In the genomic region with DNA sequence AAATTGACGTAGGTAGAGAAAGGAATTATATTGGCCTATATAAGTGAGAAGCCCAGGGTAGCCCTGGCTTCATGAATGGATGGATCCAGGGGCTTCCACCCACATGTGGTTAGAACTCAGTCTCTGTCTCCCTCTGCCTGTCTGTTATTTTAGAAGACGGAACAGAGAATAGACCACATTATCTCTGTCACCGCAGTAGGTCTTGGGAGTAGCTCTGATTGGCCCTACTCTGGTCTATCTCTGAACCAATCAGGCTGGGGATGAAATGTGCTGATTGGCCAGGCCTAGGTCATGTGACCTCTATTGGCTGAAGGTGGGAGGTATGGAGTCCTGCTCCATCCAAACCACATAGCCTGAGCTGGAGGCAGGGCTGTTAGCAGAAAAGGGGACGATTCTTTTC, we compare ENCODE assay signal across 19 cellular contexts.
"Had no signal": no experiment of that assay in that cellular context is flagged by ENCODE, and none has a peak within 500 bp of the region (broad histone marks: within the 10 kb centered on the region; RNA-seq: fewer than 3 reads in every experiment).

No MANE protein-coding gene starts in this region.

- H3K4me1 Mint-ChIP-seq: brain; central memory CD8-positive, alpha-beta T cell; naive thymus-derived CD8-positive, alpha-beta T cell had no signal

- H3K4me3 ChIP-seq: gastrocnemius medialis, hepatocyte, lung, mucosa of descending colon, skin epidermis, tibial nerve, vagina had no signal

- H3K27me3 Mint-ChIP-seq: brain; central memory CD8-positive, alpha-beta T cell had no signal

- H3K27ac Mint-ChIP-seq: activated naive CD4-positive, alpha-beta T cell treated with anti-CD3 and anti-CD28 coated beads, Interleukin-2, amount 50 U/mL, for 72 hours; activated T-cell treated with anti-CD3 and anti-CD28 coated beads, Interleukin-2, amount 50 U/mL, for 24 hours; brain; effector memory CD8-positive, alpha-beta T cell; naive thymus-derived CD8-positive, alpha-beta T cell had no signal

- H3K9me3 Mint-ChIP-seq: activated naive CD4-positive, alpha-beta T cell treated with anti-CD3 and anti-CD28 coated beads, Interleukin-2, amount 50 U/mL, for 72 hours; activated T-cell treated with anti-CD3 and anti-CD28 coated beads, Interleukin-2, amount 50 U/mL, for 24 hours; brain had no signal

- H2AFZ ChIP-seq: hepatocyte had no signal

- H3K4me1 ChIP-seq: gastrocnemius medialis, tibial nerve had no signal

- DNase-seq: activated effector memory CD4-positive, alpha-beta T cell treated with Interleukin-2 at 50 U/mL for 16 hours; activated T-cell treated with anti-CD3 and anti-CD28 coated beads, Interleukin-2, amount 50 U/mL, for 24 hours; amygdala; effector memory CD8-positive, alpha-beta T cell; gastrocnemius medialis; naive thymus-derived CD8-positive, alpha-beta T cell; posterior cingulate gyrus had no signal

- H3K4me2 ChIP-seq: hepatocyte had no signal

- H3K9me3 ChIP-seq: gastrocnemius medialis, mucosa of descending colon, neutrophil, tibial nerve, vagina had no signal

- H3K27me3 ChIP-seq: gastrocnemius medialis, hepatocyte, neutrophil, tibial nerve, vagina had no signal

- H3K27ac ChIP-seq: epithelial cell of prostate, gastrocnemius medialis, hepatocyte, neutrophil, skin epidermis, tibial nerve had no signal

- H3K4me3 Mint-ChIP-seq: activated T-cell treated with anti-CD3 and anti-CD28 coated beads, Interleukin-2, amount 50 U/mL, for 24 hours; brain; central memory CD8-positive, alpha-beta T cell; effector memory CD8-positive, alpha-beta T cell; naive thymus-derived CD8-positive, alpha-beta T cell had no signal

- H3K36me3 ChIP-seq: gastrocnemius medialis, neutrophil, tibial nerve, vagina had no signal

- H3K36me3 Mint-ChIP-seq: activated naive CD4-positive, alpha-beta T cell treated with anti-CD3 and anti-CD28 coated beads, Interleukin-2, amount 50 U/mL, for 72 hours; brain; naive thymus-derived CD8-positive, alpha-beta T cell had no signal

- ATAC-seq: activated CD4-positive, CD25-positive, alpha-beta regulatory T cell treated with anti-CD3 and anti-CD28 coated beads, Interleukin-2, amount 50 U/mL, for 24 hours; activated naive CD4-positive, alpha-beta T cell treated with anti-CD3 and anti-CD28 coated beads, Interleukin-2, amount 50 U/mL, for 72 hours; effector memory CD8-positive, alpha-beta T cell; gastrocnemius medialis; naive thymus-derived CD8-positive, alpha-beta T cell had no signal
